1 cellular context compared by ENCODE assay signal in genomic region chr22:42444060-42444904, GRCh38.
A peak's percentile ranks its signal among the peaks of the same experiment; 100 is the strongest.
TF ChIP-seq lines count a peak whose summit lies in the region.

No MANE protein-coding gene starts in this region.

TF ChIP-seq in HEK293, 187 proteins besides CTCF, POLR2A, EP300 and RAD21 (continued from another document and continues in another):
- TF ChIP-seq, protein P1, sequence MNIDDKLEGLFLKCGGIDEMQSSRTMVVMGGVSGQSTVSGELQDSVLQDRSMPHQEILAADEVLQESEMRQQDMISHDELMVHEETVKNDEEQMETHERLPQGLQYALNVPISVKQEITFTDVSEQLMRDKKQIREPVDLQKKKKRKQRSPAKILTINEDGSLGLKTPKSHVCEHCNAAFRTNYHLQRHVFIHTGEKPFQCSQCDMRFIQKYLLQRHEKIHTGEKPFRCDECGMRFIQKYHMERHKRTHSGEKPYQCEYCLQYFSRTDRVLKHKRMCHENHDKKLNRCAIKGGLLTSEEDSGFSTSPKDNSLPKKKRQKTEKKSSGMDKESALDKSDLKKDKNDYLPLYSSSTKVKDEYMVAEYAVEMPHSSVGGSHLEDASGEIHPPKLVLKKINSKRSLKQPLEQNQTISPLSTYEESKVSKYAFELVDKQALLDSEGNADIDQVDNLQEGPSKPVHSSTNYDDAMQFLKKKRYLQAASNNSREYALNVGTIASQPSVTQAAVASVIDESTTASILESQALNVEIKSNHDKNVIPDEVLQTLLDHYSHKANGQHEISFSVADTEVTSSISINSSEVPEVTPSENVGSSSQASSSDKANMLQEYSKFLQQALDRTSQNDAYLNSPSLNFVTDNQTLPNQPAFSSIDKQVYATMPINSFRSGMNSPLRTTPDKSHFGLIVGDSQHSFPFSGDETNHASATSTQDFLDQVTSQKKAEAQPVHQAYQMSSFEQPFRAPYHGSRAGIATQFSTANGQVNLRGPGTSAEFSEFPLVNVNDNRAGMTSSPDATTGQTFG (tag by site-specific recombination; IDR thresholded peaks at IDR 0.05; ENCODE audit: borderline replicate concordance) = no peak
- TF ChIP-seq ZNF23 (tag by site-specific recombination; IDR thresholded peaks at IDR 0.05; ENCODE audit: borderline replicate concordance) (no peak), SP7 (tag by site-specific recombination; IDR thresholded peaks at IDR 0.05) (peak; percentile 71), ZEB2 (tag by site-specific recombination; IDR thresholded peaks at IDR 0.05) (peak; percentile 75), ZBTB26 (tag by site-specific recombination; optimal IDR thresholded peaks at IDR 0.05) (no peak), ZNF112 (tag by site-specific recombination; IDR thresholded peaks at IDR 0.05) (no peak), ZNF341 (tag by site-specific recombination; IDR thresholded peaks at IDR 0.05; ENCODE audit: low read depth) (peak; percentile 71), ZNF585B (tag by site-specific recombination; IDR thresholded peaks at IDR 0.05) (no peak), ZNF704 (tag by site-specific recombination; IDR thresholded peaks at IDR 0.05) (no peak), ZNF555 (tag by site-specific recombination; conservative IDR thresholded peaks at IDR 0.05) (no peak), ZNF155 (tag by site-specific recombination; IDR thresholded peaks at IDR 0.05) (no peak), MEIS1 (CRISPR knock-in tag; IDR thresholded peaks at IDR 0.05; ENCODE audit: borderline replicate concordance) (no peak), IKZF3 (tag by site-specific recombination; IDR thresholded peaks at IDR 0.05) (peak; percentile 36; the same call in 1 of the 2 replicates), PRDM1 (tag by site-specific recombination; IDR thresholded peaks at IDR 0.05) (no peak), ZBTB7A (tag by site-specific recombination; IDR thresholded peaks at IDR 0.05; ENCODE audit: low read depth) (no peak), AEBP2 (tag by site-specific recombination; IDR thresholded peaks at IDR 0.05; ENCODE audit: borderline replicate concordance) (no peak), YY2 (tag by site-specific recombination; IDR thresholded peaks at IDR 0.05) (peak; percentile 38; the same call in 1 of the 2 replicates), ZBTB49 (tag by site-specific recombination; IDR thresholded peaks at IDR 0.05; ENCODE audit: low read depth) (no peak), ZNF654 (tag by site-specific recombination; IDR thresholded peaks at IDR 0.05; ENCODE audit: low read depth) (peak; percentile 76), ZNF626 (tag by site-specific recombination; IDR thresholded peaks at IDR 0.05) (no peak), ZNF48 (tag by site-specific recombination; IDR thresholded peaks at IDR 0.05) (no peak), ZBTB6 (tag by site-specific recombination; IDR thresholded peaks at IDR 0.05) (no peak; the same call in 1 of the 2 replicates), ZNF624 (tag by site-specific recombination; IDR thresholded peaks at IDR 0.05) (no peak), ZSCAN4 (tag by site-specific recombination; IDR thresholded peaks at IDR 0.05) (no peak), ZNF16 (tag by site-specific recombination; IDR thresholded peaks at IDR 0.05; ENCODE audit: low read depth) (no peak), OSR2 (tag by site-specific recombination; IDR thresholded peaks at IDR 0.05) (no peak), REPIN1 (tag by site-specific recombination; IDR thresholded peaks at IDR 0.05; ENCODE audit: low read depth) (no peak), ZNF530 (tag by site-specific recombination; IDR thresholded peaks at IDR 0.05; ENCODE audit: low read depth) (no peak), ZNF830 (tag by site-specific recombination; IDR thresholded peaks at IDR 0.05; ENCODE audit: low read depth) (no peak), HOXA7 (CRISPR knock-in tag; IDR thresholded peaks at IDR 0.05; ENCODE audit: borderline replicate concordance) (no peak), GFI1B (tag by site-specific recombination; IDR thresholded peaks at IDR 0.05) (no peak), ZNF664 (tag by site-specific recombination; IDR thresholded peaks at IDR 0.05) (no peak), SALL2 (tag by site-specific recombination; IDR thresholded peaks at IDR 0.05; ENCODE audit: borderline replicate concordance) (no peak), GLIS2 (tag by site-specific recombination; IDR thresholded peaks at IDR 0.05) (peak; percentile 90), ZNF837 (tag by site-specific recombination; IDR thresholded peaks at IDR 0.05) (no peak), ZBTB8A (tag by site-specific recombination; IDR thresholded peaks at IDR 0.05) (peak; percentile 34; the same call in 1 of the 2 replicates), ZNF132 (tag by site-specific recombination; IDR thresholded peaks at IDR 0.05; ENCODE audit: borderline replicate concordance) (no peak), ZNF629 (tag by site-specific recombination; IDR thresholded peaks at IDR 0.05) (peak; percentile 63), ZNF239 (tag by site-specific recombination; IDR thresholded peaks at IDR 0.05) (no peak), BCL11A (tag by site-specific recombination; IDR thresholded peaks at IDR 0.05; ENCODE audit: low read depth) (no peak), ZNF354C (tag by site-specific recombination; IDR thresholded peaks at IDR 0.05; ENCODE audit: borderline replicate concordance, low read depth) (no peak), ZNF140 (tag by site-specific recombination; IDR thresholded peaks at IDR 0.05) (no peak), EGR2 (tag by site-specific recombination; IDR thresholded peaks at IDR 0.05; ENCODE audit: low read depth) (peak; percentile 61), ZNF221 (tag by site-specific recombination; IDR thresholded peaks at IDR 0.05; ENCODE audit: borderline replicate concordance) (0 out of 2 replicates have a peak, but pooled peaks have one; percentile 26), ZNF621 (tag by site-specific recombination; IDR thresholded peaks at IDR 0.05) (no peak), ZNF311 (tag by site-specific recombination; IDR thresholded peaks at IDR 0.05; ENCODE audit: borderline replicate concordance) (no peak), ZNF174 (tag by site-specific recombination; IDR thresholded peaks at IDR 0.05) (no peak)
- TF ChIP-seq, protein P2, sequence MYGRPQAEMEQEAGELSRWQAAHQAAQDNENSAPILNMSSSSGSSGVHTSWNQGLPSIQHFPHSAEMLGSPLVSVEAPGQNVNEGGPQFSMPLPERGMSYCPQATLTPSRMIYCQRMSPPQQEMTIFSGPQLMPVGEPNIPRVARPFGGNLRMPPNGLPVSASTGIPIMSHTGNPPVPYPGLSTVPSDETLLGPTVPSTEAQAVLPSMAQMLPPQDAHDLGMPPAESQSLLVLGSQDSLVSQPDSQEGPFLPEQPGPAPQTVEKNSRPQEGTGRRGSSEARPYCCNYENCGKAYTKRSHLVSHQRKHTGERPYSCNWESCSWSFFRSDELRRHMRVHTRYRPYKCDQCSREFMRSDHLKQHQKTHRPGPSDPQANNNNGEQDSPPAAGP (tag by site-specific recombination; IDR thresholded peaks at IDR 0.05) = peak; percentile 41; the same call in 1 of the 2 replicates
- TF ChIP-seq, protein P3, sequence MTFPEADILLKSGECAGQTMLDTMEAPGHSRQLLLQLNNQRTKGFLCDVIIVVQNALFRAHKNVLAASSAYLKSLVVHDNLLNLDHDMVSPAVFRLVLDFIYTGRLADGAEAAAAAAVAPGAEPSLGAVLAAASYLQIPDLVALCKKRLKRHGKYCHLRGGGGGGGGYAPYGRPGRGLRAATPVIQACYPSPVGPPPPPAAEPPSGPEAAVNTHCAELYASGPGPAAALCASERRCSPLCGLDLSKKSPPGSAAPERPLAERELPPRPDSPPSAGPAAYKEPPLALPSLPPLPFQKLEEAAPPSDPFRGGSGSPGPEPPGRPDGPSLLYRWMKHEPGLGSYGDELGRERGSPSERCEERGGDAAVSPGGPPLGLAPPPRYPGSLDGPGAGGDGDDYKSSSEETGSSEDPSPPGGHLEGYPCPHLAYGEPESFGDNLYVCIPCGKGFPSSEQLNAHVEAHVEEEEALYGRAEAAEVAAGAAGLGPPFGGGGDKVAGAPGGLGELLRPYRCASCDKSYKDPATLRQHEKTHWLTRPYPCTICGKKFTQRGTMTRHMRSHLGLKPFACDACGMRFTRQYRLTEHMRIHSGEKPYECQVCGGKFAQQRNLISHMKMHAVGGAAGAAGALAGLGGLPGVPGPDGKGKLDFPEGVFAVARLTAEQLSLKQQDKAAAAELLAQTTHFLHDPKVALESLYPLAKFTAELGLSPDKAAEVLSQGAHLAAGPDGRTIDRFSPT (tag by site-specific recombination; IDR thresholded peaks at IDR 0.05) = no peak; the same call in 1 of the 2 replicates
- TF ChIP-seq, protein P4, sequence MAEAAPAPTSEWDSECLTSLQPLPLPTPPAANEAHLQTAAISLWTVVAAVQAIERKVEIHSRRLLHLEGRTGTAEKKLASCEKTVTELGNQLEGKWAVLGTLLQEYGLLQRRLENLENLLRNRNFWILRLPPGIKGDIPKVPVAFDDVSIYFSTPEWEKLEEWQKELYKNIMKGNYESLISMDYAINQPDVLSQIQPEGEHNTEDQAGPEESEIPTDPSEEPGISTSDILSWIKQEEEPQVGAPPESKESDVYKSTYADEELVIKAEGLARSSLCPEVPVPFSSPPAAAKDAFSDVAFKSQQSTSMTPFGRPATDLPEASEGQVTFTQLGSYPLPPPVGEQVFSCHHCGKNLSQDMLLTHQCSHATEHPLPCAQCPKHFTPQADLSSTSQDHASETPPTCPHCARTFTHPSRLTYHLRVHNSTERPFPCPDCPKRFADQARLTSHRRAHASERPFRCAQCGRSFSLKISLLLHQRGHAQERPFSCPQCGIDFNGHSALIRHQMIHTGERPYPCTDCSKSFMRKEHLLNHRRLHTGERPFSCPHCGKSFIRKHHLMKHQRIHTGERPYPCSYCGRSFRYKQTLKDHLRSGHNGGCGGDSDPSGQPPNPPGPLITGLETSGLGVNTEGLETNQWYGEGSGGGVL (tag by site-specific recombination; IDR thresholded peaks at IDR 0.05) = no peak; the same call in 1 of the 2 replicates
